11 cellular contexts compared by ENCODE assay signal in the genomic region with DNA sequence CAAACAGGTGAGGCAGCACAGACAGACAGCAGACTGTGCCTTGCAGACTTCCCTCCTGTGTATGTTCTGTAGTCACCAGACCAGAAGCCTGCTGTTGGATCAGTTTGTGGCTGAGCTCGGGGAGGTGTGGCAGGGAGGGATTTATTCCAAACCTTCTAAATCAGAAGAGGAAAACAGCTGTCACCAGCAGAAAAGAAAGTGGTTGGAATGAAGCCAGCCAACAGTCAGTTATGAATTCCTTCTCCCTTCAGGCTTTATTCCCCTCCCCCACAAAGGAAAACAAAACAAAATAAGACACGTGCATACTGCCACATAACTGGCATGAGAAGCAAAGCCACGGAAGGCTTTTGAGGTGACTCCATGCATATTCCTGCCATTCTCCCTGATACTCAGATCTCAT. TPM values are rescaled to one million over a fixed set of nuclear protein-coding genes. Genes with fewer than 3 reads are reported as not detected.
DNase-seq lines count a peak whose midpoint lies in the region; ATAC-seq and TF ChIP-seq lines count a peak whose summit lies in the region.
"Had no signal": no experiment of that assay in that cellular context is flagged by ENCODE, and none has a peak within 500 bp of the region (broad histone marks: within the 10 kb centered on the region; RNA-seq: fewer than 3 reads in every experiment).

No MANE protein-coding gene starts in this region.

- peaks cover 88% of the 10 kb centered on the region for H3K36me3 Mint-ChIP-seq in CD8-positive, alpha-beta T cell
- H3K36me3 Mint-ChIP-seq in effector memory CD8-positive, alpha-beta T cell (ENCODE audit: insufficient read depth): peaks cover 92% of the 10 kb centered on the region
- H3K36me3 Mint-ChIP-seq in neural crest cell (ENCODE audit: low read depth): peaks cover 44% of the 10 kb centered on the region

- no peak overlapping the region for H3K27ac ChIP-seq in CD8-positive, alpha-beta T cell (ENCODE audit: low read depth, low read length)

- POLR2A ChIA-PET in CD8-positive, alpha-beta T cell (lab: Charles Lee): interaction anchor here (1.0 kb wide), 1 partner anchor 20 kb away, joined by 3 read pairs; no protein-coding TSS in a partner anchor

- ATAC-seq in CD8-positive, alpha-beta T cell: no peak
- ATAC-seq in effector memory CD8-positive, alpha-beta T cell (replicated peaks): no peak
- ATAC-seq in GM18517 (IDR thresholded peaks at IDR 0.05; ENCODE audit: unreplicated experiment): no peak
- no peak for ATAC-seq in HG03439 (IDR thresholded peaks at IDR 0.05; ENCODE audit: unreplicated experiment)

- H3K9me3 ChIP-seq in CD8-positive, alpha-beta T cell (ENCODE audit: low read length): no peaks in the 10 kb centered on the region

- H3K27ac Mint-ChIP-seq in CD8-positive, alpha-beta T cell: peak overlapping the region; percentile 37
- H3K27ac Mint-ChIP-seq in effector memory CD8-positive, alpha-beta T cell: peak overlapping the region; percentile 16 to 83
- H3K27ac Mint-ChIP-seq in neural crest cell (ENCODE audit: unreplicated experiment): peak overlapping the region; percentile 54

- peaks cover 67% of the 10 kb centered on the region for H3K36me3 ChIP-seq in CD8-positive, alpha-beta T cell (ENCODE audit: insufficient read depth, low read length)

- peaks cover 19% of the 10 kb centered on the region for H3K4me1 Mint-ChIP-seq in CD8-positive, alpha-beta T cell (ENCODE audit: low read depth)
- H3K4me1 Mint-ChIP-seq in effector memory CD8-positive, alpha-beta T cell (ENCODE audit: low read depth in 2 of 2): peaks cover 8 to 23% of the 10 kb centered on the region in 2 donors
- H3K4me1 Mint-ChIP-seq in neural crest cell: peaks cover 7% of the 10 kb centered on the region

- no peaks in the 10 kb centered on the region for H3K27me3 ChIP-seq in CD8-positive, alpha-beta T cell (ENCODE audit: insufficient read depth, low read length)

- TF ChIP-seq POLR2A in erythroblast (IDR thresholded peaks at IDR 0.05; ENCODE audit: low read length): no peak

- CTCF ChIA-PET in CD8-positive, alpha-beta T cell (lab: Charles Lee): interaction anchor here (0.7 to 1.1 kb wide), 3 partner anchors 10 to 167 kb away, joined by 3 read pairs; no protein-coding TSS in a partner anchor

- no peaks in the 10 kb centered on the region for H3K9me3 Mint-ChIP-seq in CD8-positive, alpha-beta T cell
- no peaks in the 10 kb centered on the region for H3K9me3 Mint-ChIP-seq in effector memory CD8-positive, alpha-beta T cell
- H3K9me3 Mint-ChIP-seq in neural crest cell: no peaks in the 10 kb centered on the region

- no peak for DNase-seq in CD8-positive, alpha-beta T cell
- DNase-seq in NCI-H2227 (lab: John Stamatoyannopoulos, UW; ENCODE audit: unreplicated experiment) (peak; percentile 38), neural crest cell (ENCODE audit: low read depth, low spot score) (no peak), DMS53 (lab: John Stamatoyannopoulos, UW) (no peak), erythroblast (lab: John Stamatoyannopoulos, UW) (no peak)
- DNase-seq in effector memory CD8-positive, alpha-beta T cell: no peak
- DNase-seq: activated CD4-positive, alpha-beta T cell treated with anti-CD3 and anti-CD28 coated beads, Interleukin-2, amount 50 U/mL, for 48 hours; NCI-H1417; small intestine had no signal

- no peak overlapping the region for H3K4me3 ChIP-seq in CD8-positive, alpha-beta T cell (ENCODE audit: low read depth, low read length)

- no peak overlapping the region for H3K4me3 Mint-ChIP-seq in CD8-positive, alpha-beta T cell
- no peak overlapping the region for H3K4me3 Mint-ChIP-seq in effector memory CD8-positive, alpha-beta T cell
- no peak overlapping the region for H3K4me3 Mint-ChIP-seq in neural crest cell

- TF ChIP-seq CTCF in CD8-positive, alpha-beta T cell (IDR thresholded peaks at IDR 0.05): no peak
- TF ChIP-seq CTCF in neural crest cell (conservative IDR thresholded peaks at IDR 0.05): no peak

- intact Hi-C loops in CD8-positive, alpha-beta T cell (cut with DNase I, micrococcal nuclease): no loop called here

- H3K4me1 ChIP-seq in CD8-positive, alpha-beta T cell (ENCODE audit: insufficient read depth, low read length): peaks cover 4% of the 10 kb centered on the region

- H3K27me3 Mint-ChIP-seq in CD8-positive, alpha-beta T cell (ENCODE audit: low read depth): no peaks in the 10 kb centered on the region
- H3K27me3 Mint-ChIP-seq in effector memory CD8-positive, alpha-beta T cell: no peaks in the 10 kb centered on the region
- no peaks in the 10 kb centered on the region for H3K27me3 Mint-ChIP-seq in neural crest cell (ENCODE audit: low read depth)

RNA-seq across cellular contexts. Expression of gene PIGV, which starts 19.0 kb away (rescaled TPM):
- 10 to 100 TPM in 1 of 2 experiments, 1 to 10 TPM in 1; 9.5 to 12.7 TPM for total RNA-seq in CD8-positive, alpha-beta T cell
- total RNA-seq in neural crest cell: 8.7 and 11.1 TPM in 2 replicates

RNA-seq across cellular contexts. Expression of gene ZDHHC18, which starts 57.7 kb away (rescaled TPM):
- total RNA-seq in CD8-positive, alpha-beta T cell: 10 to 100 TPM; 55.2 to 55.4 TPM
- 41.7 and 44.3 TPM in 2 replicates for total RNA-seq in neural crest cell
